Comparison of ENCODE assay signal across 33 cellular contexts in genomic region chr20:48307277-48307676, GRCh38.
"Had no signal": no experiment of that assay in that cellular context is flagged by ENCODE, and none has a peak within 500 bp of the region (broad histone marks: within the 10 kb centered on the region; RNA-seq: fewer than 3 reads in every experiment).

No MANE protein-coding gene starts in this region.

- H3K4me3 ChIP-seq: adrenal gland, ascending aorta, body of pancreas, breast epithelium, cardiac muscle cell had no signal

- H3K27me3 ChIP-seq: adrenal gland, ascending aorta, body of pancreas, breast epithelium, cardiac muscle cell had no signal

- H3K27ac ChIP-seq: adrenal gland, ascending aorta, body of pancreas, brain microvascular endothelial cell, breast epithelium, cardiac muscle cell had no signal

- FAIRE-seq: astrocyte, bronchial epithelial cell had no signal

- ATAC-seq: activated naive CD4-positive, alpha-beta T cell treated with anti-CD3 and anti-CD28 coated beads, Interleukin-2, amount 50 U/mL, for 72 hours; activated naive CD8-positive, alpha-beta T cell treated with anti-CD3 and anti-CD28 coated beads, Interleukin-2, amount 50 U/mL, for 24 hours; activated T-cell treated with anti-CD3 and anti-CD28 coated beads, Interleukin-2, amount 50 U/mL, for 4 hours; activated T-cell treated with anti-CD3 and anti-CD28 coated beads, Interleukin-2, amount 50 U/mL, for 72 hours; activated T-helper 17 cell treated with anti-CD3 and anti-CD28 coated beads, Interleukin-2, amount 50 U/mL, for 72 hours; body of pancreas had no signal

- DNase-seq: activated effector memory CD4-positive, alpha-beta T cell treated with anti-CD3 and anti-CD28 coated beads, Interleukin-2, amount 50 U/mL, for 16 hours; activated effector memory CD4-positive, alpha-beta T cell treated with Interleukin-2 at 50 U/mL for 16 hours; activated gamma-delta T cell; activated gamma-delta T cell treated with Interleukin-2 at 50 U/mL for 16 hours; activated naive CD4-positive, alpha-beta T cell; activated naive CD4-positive, alpha-beta T cell treated with anti-CD3 and anti-CD28 coated beads for 36 hours; activated naive CD4-positive, alpha-beta T cell treated with anti-CD3 and anti-CD28 coated beads, Interleukin-2, amount 10 ng/mL, durations not matched to agents 7 days and 5 days; activated naive CD4-positive, alpha-beta T cell treated with anti-CD3 and anti-CD28 coated beads, Interleukin-2, amount 50 U/mL, for 16 hours; activated naive CD4-positive, alpha-beta T cell treated with Interleukin-2 at 50 U/mL for 16 hours; activated naive CD8-positive, alpha-beta T cell treated with anti-CD3 and anti-CD28 coated beads for 36 hours; activated naive CD8-positive, alpha-beta T cell treated with anti-CD3 and anti-CD28 coated beads, Interleukin-2, amount 10 ng/mL, durations not matched to agents 7 days and 5 days; activated naive CD8-positive, alpha-beta T cell treated with anti-CD3 and anti-CD28 coated beads, Interleukin-2, amount 50 U/mL, for 24 hours; activated T-cell treated with anti-CD3 and anti-CD28 coated beads, Interleukin-2, amount 50 U/mL, for 24 hours; activated T-cell treated with anti-CD3 and anti-CD28 coated beads, Interleukin-2, amount 50 U/mL, for 4 hours; activated T-cell treated with anti-CD3 and anti-CD28 coated beads, Interleukin-2, amount 50 U/mL, for 48 hours; activated T-cell treated with anti-CD3 and anti-CD28 coated beads, Interleukin-2, amount 50 U/mL, for 72 hours; adrenal gland; amniotic stem cell; amygdala; anterior cingulate cortex; aorta; body of pancreas; brain microvascular endothelial cell; caudate nucleus; central memory CD4-positive, alpha-beta T cell; cerebellar nuclear complex had no signal

- H3K9me3 ChIP-seq: adrenal gland, ascending aorta, body of pancreas, breast epithelium had no signal

- H3K4me1 ChIP-seq: ascending aorta, body of pancreas, breast epithelium had no signal

- H3K36me3 ChIP-seq: adrenal gland, ascending aorta, brain microvascular endothelial cell, breast epithelium, cardiac muscle cell had no signal
